8 cellular contexts compared by ENCODE assay signal in the genomic region with DNA sequence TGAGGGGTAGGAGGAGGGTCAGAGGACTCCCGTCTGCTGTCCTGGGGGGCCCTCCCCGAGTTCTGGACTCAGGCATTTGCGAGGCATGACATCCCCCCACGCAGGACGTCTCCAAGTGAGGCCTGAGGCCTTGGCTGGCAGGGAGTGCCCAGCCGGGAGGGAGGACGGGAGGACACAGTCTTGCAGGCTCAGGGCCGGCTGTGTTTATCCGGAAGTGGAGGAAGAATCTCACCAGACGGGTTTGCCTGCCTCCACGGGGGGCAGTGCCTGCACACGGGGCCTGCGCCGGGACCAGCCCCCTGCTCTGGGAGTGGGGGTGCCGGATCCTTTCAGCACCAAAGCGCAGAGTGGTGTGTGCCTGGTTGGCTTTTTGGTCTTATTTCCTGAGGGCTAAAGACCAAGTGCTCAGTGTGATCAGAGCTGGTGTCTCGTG. TPM values are rescaled to one million over a fixed set of nuclear protein-coding genes. Genes with fewer than 3 reads are reported as not detected.
DNase-seq lines count a peak whose midpoint lies in the region; ATAC-seq and TF ChIP-seq lines count a peak whose summit lies in the region.

No MANE protein-coding gene starts in this region.

- no peaks in the 10 kb centered on the region for H3K9me3 Mint-ChIP-seq in naive thymus-derived CD4-positive, alpha-beta T cell

- H3K36me3 ChIP-seq in naive thymus-derived CD4-positive, alpha-beta T cell (ENCODE audit: control insufficient read depth in 2 of 3, insufficient read depth in 3 of 3, low read length in 3 of 3), result peaks cover 0 to 45% (median 0%) of the 10 kb centered on the region in 3 experiments

- peak overlapping the region in 9 of 10 donors; percentile 23 to 72 (median 58) for H3K4me3 Mint-ChIP-seq in naive thymus-derived CD4-positive, alpha-beta T cell

- H3K27ac Mint-ChIP-seq in naive thymus-derived CD4-positive, alpha-beta T cell, result peak overlapping the region in 7 of 9 donors; percentile 31 to 84 (median 62)

- no peak for TF ChIP-seq CTCF in C4-2B (conservative IDR thresholded peaks at IDR 0.05)

- intact Hi-C loops in naive thymus-derived CD4-positive, alpha-beta T cell (cut with micrococcal nuclease), result loop anchor here in 1 of 2 donors (2.0 kb wide), 1 partner anchor 15 kb away; no protein-coding TSS in a partner anchor

- H3K27ac ChIP-seq in C4-2B, result peak overlapping the region; percentile 99
- H3K27ac ChIP-seq in epithelial cell of prostate, result peak overlapping the region; percentile 87
- H3K27ac ChIP-seq in naive thymus-derived CD4-positive, alpha-beta T cell (ENCODE audit: low read depth, low read length), result no peak overlapping the region

- peaks cover 0 to 6% (median 4%) of the 10 kb centered on the region in 5 donors for H3K36me3 Mint-ChIP-seq in naive thymus-derived CD4-positive, alpha-beta T cell

- no peaks in the 10 kb centered on the region for H3K27me3 Mint-ChIP-seq in naive thymus-derived CD4-positive, alpha-beta T cell

- POLR2A ChIA-PET in naive thymus-derived CD4-positive, alpha-beta T cell (lab: Charles Lee), result no interaction called here

- peak; percentile 53 for ATAC-seq in naive thymus-derived CD4-positive, alpha-beta T cell
- no peak for ATAC-seq in GM21360 (IDR thresholded peaks at IDR 0.05; ENCODE audit: unreplicated experiment)
- no peak for ATAC-seq in HG02759 (IDR thresholded peaks at IDR 0.05; ENCODE audit: unreplicated experiment)
- ATAC-seq in GM21723 (IDR thresholded peaks at IDR 0.05; ENCODE audit: unreplicated experiment), result no peak

- H3K4me1 ChIP-seq in naive thymus-derived CD4-positive, alpha-beta T cell (ENCODE audit: control insufficient read depth in 2 of 2, insufficient read depth in 2 of 2, low read length in 2 of 2), result peaks cover 0 to 15% of the 10 kb centered on the region in 2 donors

- CTCF ChIA-PET in naive thymus-derived CD4-positive, alpha-beta T cell (lab: Charles Lee), result interaction anchor here (0.7 kb wide), 1 partner anchor 246 kb away, joined by 4 read pairs; no protein-coding TSS in a partner anchor

- no peaks in the 10 kb centered on the region for H3K27me3 ChIP-seq in naive thymus-derived CD4-positive, alpha-beta T cell (ENCODE audit: control insufficient read depth in 2 of 2, insufficient read depth in 2 of 2, low read length in 2 of 2)

- no peak overlapping the region for H3K4me3 ChIP-seq in naive thymus-derived CD4-positive, alpha-beta T cell (ENCODE audit: low read length)

- peak; percentile 86 for DNase-seq in NCI-H510A treated with DMSO at 0.1 percent for 48 hours (lab: John Stamatoyannopoulos, UW)
- DNase-seq in epithelial cell of prostate (ENCODE audit: low read depth, low spot score), result peak; percentile 56
- DNase-seq in naive thymus-derived CD4-positive, alpha-beta T cell, result no peak
- DNase-seq in NCI-H146 (lab: John Stamatoyannopoulos, UW), result no peak

- peaks cover 3 to 37% (median 20%) of the 10 kb centered on the region in 7 donors for H3K4me1 Mint-ChIP-seq in naive thymus-derived CD4-positive, alpha-beta T cell

- no peaks in the 10 kb centered on the region for H3K9me3 ChIP-seq in naive thymus-derived CD4-positive, alpha-beta T cell (ENCODE audit: control insufficient read depth in 2 of 3, low read length in 3 of 3)

RNA-seq across cellular contexts. Expression of a gene that starts 10.9 kb away (rescaled TPM):
- 10 to 100 TPM in 4 of 5 experiments, 1 to 10 TPM in 1; 9.1 to 22.2 (median 12.1) TPM for total RNA-seq in naive thymus-derived CD4-positive, alpha-beta T cell
- polyA plus RNA-seq in naive thymus-derived CD4-positive, alpha-beta T cell, result 1 to 10 TPM; 1.5 to 3.6 TPM

Comparison
In these comparisons a context has a peak if more than half of its experiments do, and no peak if none do; other contexts are left out.
1. DNase-seq: peak in NCI-H510A treated with DMSO at 0.1 percent for 48 hours (single experiment) and epithelial cell of prostate (single experiment); none in naive thymus-derived CD4-positive, alpha-beta T cell (0 of 9) and NCI-H146 (single experiment).